In the genomic region with DNA sequence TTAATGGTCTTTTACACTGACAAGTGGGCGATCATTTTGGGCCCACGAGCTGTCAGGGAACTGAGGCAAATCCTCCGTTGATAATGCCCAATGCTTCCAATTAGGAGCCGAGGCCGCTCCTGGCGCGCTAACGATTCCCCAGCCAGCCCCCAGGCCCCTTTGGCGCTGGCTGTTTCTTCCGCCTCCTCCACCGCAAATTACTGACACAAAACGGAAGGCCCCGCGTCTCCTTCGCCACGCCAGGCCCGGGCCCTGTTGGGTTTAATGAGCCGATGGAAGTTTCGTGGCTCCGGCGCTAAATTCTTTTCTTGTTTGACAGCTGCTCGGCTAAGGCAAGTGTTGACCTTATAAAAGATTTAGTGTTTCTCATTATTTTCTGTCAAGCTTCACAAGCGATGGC, we compare ENCODE assay signal across 29 cellular contexts. TPM values are rescaled to one million over a fixed set of nuclear protein-coding genes. Genes with fewer than 3 reads are reported as not detected.
"Had no signal": no experiment of that assay in that cellular context is flagged by ENCODE, and none has a peak within 500 bp of the region (broad histone marks: within the 10 kb centered on the region; RNA-seq: fewer than 3 reads in every experiment).

No MANE protein-coding gene starts in this region.

- H3K9ac ChIP-seq: SK-N-SH had no signal

- H3K9me3 ChIP-seq: SJCRH30, SK-N-SH had no signal

- DNase-seq: activated CD4-positive, alpha-beta memory T cell treated with anti-CD3 and anti-CD28 coated beads, Interleukin-2, amount 10 ng/mL, durations not matched to agents 7 days and 5 days; activated CD4-positive, alpha-beta T cell treated with anti-CD3 and anti-CD28 coated beads for 36 hours; activated CD4-positive, alpha-beta T cell treated with anti-CD3 and anti-CD28 coated beads, Interleukin-2, amount 50 U/mL, for 1 hour; activated gamma-delta T cell; activated naive CD4-positive, alpha-beta T cell treated with anti-CD3 and anti-CD28 coated beads for 36 hours; activated T-cell treated with anti-CD3 and anti-CD28 coated beads for 4 hours; activated T-cell treated with anti-CD3 and anti-CD28 coated beads, Interleukin-2, amount 50 U/mL, for 48 hours; amygdala; brain microvascular endothelial cell; Karpas-422; MM.1S; NCI-H1105; NCI-H1436; NCI-H1694 treated with DMSO at 0.1 percent for 48 hours; NCI-H2029 treated with DMSO at 0.1 percent for 48 hours; NCI-H2227 treated with DMSO at 0.1 percent for 48 hours; NCI-H446 treated with DMSO at 0.1 percent for 48 hours; NCI-H69; NK-92 treated with Interleukin-12 subunit alpha and Interleukin-12 subunit beta, amount 100 ng/mL, for 24 hours; OCI-M1; Right ventricle myocardium superior; RPMI8226; SJCRH30; SK-N-SH; T-helper 1 cell; WERI-Rb-1 had no signal

- H3K4me3 ChIP-seq: K562, SJCRH30 had no signal

- H3K4me1 ChIP-seq: SJCRH30 had no signal

- H3K9me3 Mint-ChIP-seq: activated naive CD4-positive, alpha-beta T cell treated with anti-CD3 and anti-CD28 coated beads for 36 hours; activated T-helper 17 cell treated with anti-CD3 and anti-CD28 coated beads, Interleukin-2, amount 50 U/mL, for 72 hours had no signal

- H3K4me2 ChIP-seq: SK-N-SH had no signal

- H3K27ac ChIP-seq: brain microvascular endothelial cell, SJCRH30, WERI-Rb-1 had no signal

- H3K27ac Mint-ChIP-seq: activated CD4-positive, alpha-beta memory T cell treated with anti-CD3 and anti-CD28 coated beads, Interleukin-2, amount 10 ng/mL, durations not matched to agents 7 days and 5 days; activated CD4-positive, alpha-beta T cell treated with anti-CD3 and anti-CD28 coated beads for 36 hours; activated naive CD4-positive, alpha-beta T cell treated with anti-CD3 and anti-CD28 coated beads for 36 hours; activated naive CD8-positive, alpha-beta T cell; activated T-helper 17 cell treated with anti-CD3 and anti-CD28 coated beads, Interleukin-2, amount 50 U/mL, for 72 hours had no signal

- H3K4me3 Mint-ChIP-seq: activated CD4-positive, alpha-beta memory T cell treated with anti-CD3 and anti-CD28 coated beads, Interleukin-2, amount 10 ng/mL, durations not matched to agents 7 days and 5 days; activated CD4-positive, alpha-beta T cell treated with anti-CD3 and anti-CD28 coated beads for 36 hours; activated naive CD4-positive, alpha-beta T cell treated with anti-CD3 and anti-CD28 coated beads for 36 hours; activated naive CD8-positive, alpha-beta T cell; activated T-helper 17 cell treated with anti-CD3 and anti-CD28 coated beads, Interleukin-2, amount 50 U/mL, for 72 hours had no signal

- H3K4me1 Mint-ChIP-seq: activated CD4-positive, alpha-beta T cell treated with anti-CD3 and anti-CD28 coated beads for 36 hours; activated T-helper 17 cell treated with anti-CD3 and anti-CD28 coated beads, Interleukin-2, amount 50 U/mL, for 72 hours had no signal

- H3K36me3 ChIP-seq: brain microvascular endothelial cell, SJCRH30, WERI-Rb-1 had no signal

RNA-seq across cellular contexts. Expression of gene BARHL1, which starts 25.7 kb away (rescaled TPM):
- polyA plus RNA-seq: K562, SK-N-SH had no signal
